Comparison of ENCODE assay signal across 8 cellular contexts in the genomic region with DNA sequence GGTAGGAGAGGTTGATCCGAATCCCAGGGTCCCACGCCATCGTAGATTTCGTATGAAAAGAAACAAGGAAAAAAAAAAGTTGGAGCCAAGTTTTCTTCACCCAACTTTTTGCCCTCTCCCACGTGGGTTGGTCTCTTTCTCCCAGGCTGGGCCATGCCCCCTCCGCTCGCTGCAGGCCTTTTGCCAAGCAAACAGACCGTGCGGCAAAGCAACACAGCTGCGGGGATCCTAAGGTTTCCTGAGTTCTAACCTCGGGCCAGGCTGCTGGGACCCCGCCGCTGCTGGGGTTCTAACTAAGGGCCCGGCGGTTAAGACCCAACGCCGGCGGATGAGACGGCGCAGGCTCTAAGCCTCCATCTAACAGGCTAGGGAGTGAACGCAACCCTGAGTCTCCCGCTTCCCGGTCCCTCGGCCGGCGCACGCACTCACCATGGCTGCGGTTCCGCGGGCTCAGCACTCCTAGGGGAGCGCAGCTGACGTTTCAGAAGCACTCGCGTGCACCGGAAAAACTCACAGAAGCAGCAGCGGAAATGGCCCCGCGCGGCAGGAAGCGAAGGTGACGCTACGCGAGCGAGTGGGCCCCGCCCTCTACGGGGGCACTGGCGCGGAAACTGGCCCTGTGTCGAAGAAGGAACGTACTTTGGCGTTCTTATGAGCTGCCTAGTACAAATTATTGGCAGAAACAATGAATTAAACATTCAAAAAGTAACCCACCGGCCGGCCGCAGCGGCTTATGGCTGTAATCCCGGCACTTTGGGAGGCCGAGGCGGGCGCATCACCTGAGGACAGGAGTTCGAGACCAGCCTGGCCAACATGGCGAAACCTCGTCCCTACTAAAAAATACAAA. TPM values are rescaled to one million over a fixed set of nuclear protein-coding genes. Genes with fewer than 3 reads are reported as not detected.
DNase-seq lines count a peak whose midpoint lies in the region; ATAC-seq and TF ChIP-seq lines count a peak whose summit lies in the region.

TSS of gene SNU13 (minus strand) at position 503 of the 847 bp plus-strand sequence. CDS start at position 432, 71 bp downstream.

- TF ChIP-seq CTCF in liver (IDR thresholded peaks at IDR 0.05; ENCODE audit: low read depth, low read length, missing input control), result peak; percentile 1

- H3K27me3 Mint-ChIP-seq in CD4-positive, CD25-positive, alpha-beta regulatory T cell, result no peaks in the 10 kb centered on the region

- peak within 1 kb of the TSS; percentile 99 for H3K27ac Mint-ChIP-seq in CD4-positive, CD25-positive, alpha-beta regulatory T cell

- TF ChIP-seq RAD21 in liver (IDR thresholded peaks at IDR 0.05), result no peak

- DNase-seq in CD4-positive, CD25-positive, alpha-beta regulatory T cell, result peak; percentile 91 to 96 (median 92)
- peak; percentile 13 for DNase-seq in NCI-H82 treated with DMSO at 0.1 percent for 48 hours (lab: John Stamatoyannopoulos, UW; ENCODE audit: unreplicated experiment)
- peak; percentile 93 to 94 for DNase-seq in activated CD4-positive, alpha-beta T cell treated with anti-CD3 and anti-CD28 coated beads, Interleukin-2, amount 50 U/mL, for 48 hours
- peak; percentile 92 to 96 for DNase-seq in dermis microvascular lymphatic vessel endothelial cell (ENCODE audit: low read depth in 2 of 2)
- DNase-seq in stimulated activated CD4-positive, alpha-beta T cell treated with anti-CD3 and anti-CD28 coated beads, Interleukin-4, amount 100 ng/mL, for 1 hour, result peak; percentile 91

- H3K4me3 ChIP-seq in CD4-positive, CD25-positive, alpha-beta regulatory T cell (ENCODE audit: low read depth, low read length), result peak within 1 kb of the TSS; percentile 94
- H3K4me3 ChIP-seq in liver (ENCODE audit: low read depth in 1 of 3, low read length in 3 of 3), result peak within 1 kb of the TSS; percentile 77 to 89 (median 83)

- peaks cover 3% of the 10 kb centered on the region for H3K36me3 ChIP-seq in CD4-positive, CD25-positive, alpha-beta regulatory T cell (ENCODE audit: control insufficient read depth, insufficient read depth, low read length)
- peaks cover 0 to 3% (median under 1%) of the 10 kb centered on the region in 4 donors for H3K36me3 ChIP-seq in liver (ENCODE audit: control insufficient read depth in 4 of 4, insufficient read depth in 3 of 4, low read depth in 1 of 4, low read length in 3 of 4)

- H3K4me1 ChIP-seq in CD4-positive, CD25-positive, alpha-beta regulatory T cell (ENCODE audit: control insufficient read depth, insufficient read depth, low read length, poor library complexity, severe bottlenecking), result peaks cover 21% of the 10 kb centered on the region
- peaks cover 1 to 13% (median 12%) of the 10 kb centered on the region in 4 donors for H3K4me1 ChIP-seq in liver (ENCODE audit: control insufficient read depth in 4 of 4, insufficient read depth in 4 of 4, low read length in 3 of 4)

- no peaks in the 10 kb centered on the region for H3K9me3 ChIP-seq in CD4-positive, CD25-positive, alpha-beta regulatory T cell (ENCODE audit: control insufficient read depth in 2 of 2, low read length in 2 of 2)
- no peaks in the 10 kb centered on the region for H3K9me3 ChIP-seq in liver (ENCODE audit: control insufficient read depth in 4 of 4, low read length in 3 of 4)

- peaks cover 9 to 42% (median 27%) of the 10 kb centered on the region in 4 donors for H3K4me1 Mint-ChIP-seq in CD4-positive, CD25-positive, alpha-beta regulatory T cell

- peak within 1 kb of the TSS; percentile 95 to 98 (median 97) for H3K4me3 Mint-ChIP-seq in CD4-positive, CD25-positive, alpha-beta regulatory T cell

- no peaks in the 10 kb centered on the region for H3K9me3 Mint-ChIP-seq in CD4-positive, CD25-positive, alpha-beta regulatory T cell

- no peaks in the 10 kb centered on the region for H3K36me3 Mint-ChIP-seq in CD4-positive, CD25-positive, alpha-beta regulatory T cell

- under 1% methylated on average over 62 of the region's 62 CpGs for WGBS in liver

- no peaks in the 10 kb centered on the region for H3K27me3 ChIP-seq in CD4-positive, CD25-positive, alpha-beta regulatory T cell (ENCODE audit: control insufficient read depth, insufficient read depth, low read length)
- no peaks in the 10 kb centered on the region for H3K27me3 ChIP-seq in liver (ENCODE audit: control insufficient read depth in 4 of 4, insufficient read depth in 4 of 4, low read length in 3 of 4)

- peak within 1 kb of the TSS; percentile 97 for H3K27ac ChIP-seq in CD4-positive, CD25-positive, alpha-beta regulatory T cell (ENCODE audit: insufficient read depth, low read length, poor library complexity, severe bottlenecking)
- H3K27ac ChIP-seq in liver (ENCODE audit: low read depth in 1 of 2, low read length in 2 of 2), result peak within 1 kb of the TSS; percentile 92 to 95

- peak within 1 kb of the TSS; percentile 64 to 93 for H3K9ac ChIP-seq in liver (ENCODE audit: low read depth in 1 of 2, low read length in 2 of 2)

- peak; percentile 96 to 97 for ATAC-seq in CD4-positive, CD25-positive, alpha-beta regulatory T cell (ENCODE audit: low read depth in 2 of 2)
- peak; percentile 83 for ATAC-seq in GM19395 (IDR thresholded peaks at IDR 0.05; ENCODE audit: unreplicated experiment)
- ATAC-seq in HG03571 (IDR thresholded peaks at IDR 0.05; ENCODE audit: unreplicated experiment), result peak; percentile 82

TF ChIP-seq in liver, 16 proteins besides CTCF, POLR2A, EP300 and RAD21:
- TF ChIP-seq EGR1 (IDR thresholded peaks at IDR 0.05; ENCODE audit: low read depth in 2 of 2), result peak in 1 of 2 donors; percentile 45
- TF ChIP-seq FOXA1 (IDR thresholded peaks at IDR 0.05), result no peak
- no peak for TF ChIP-seq HNF4A (conservative IDR thresholded peaks at IDR 0.05)
- TF ChIP-seq NR2F2 (IDR thresholded peaks at IDR 0.05), result no peak
- TF ChIP-seq TAF1 (conservative IDR thresholded peaks at IDR 0.05), result peak; percentile 43
- peak; percentile 93 for TF ChIP-seq YY1 (IDR thresholded peaks at IDR 0.05)
- TF ChIP-seq JUND (IDR thresholded peaks at IDR 0.05), result peak; percentile 9 to 40
- peak; percentile 88 for TF ChIP-seq MAX (IDR thresholded peaks at IDR 0.05)
- TF ChIP-seq, protein P1, sequence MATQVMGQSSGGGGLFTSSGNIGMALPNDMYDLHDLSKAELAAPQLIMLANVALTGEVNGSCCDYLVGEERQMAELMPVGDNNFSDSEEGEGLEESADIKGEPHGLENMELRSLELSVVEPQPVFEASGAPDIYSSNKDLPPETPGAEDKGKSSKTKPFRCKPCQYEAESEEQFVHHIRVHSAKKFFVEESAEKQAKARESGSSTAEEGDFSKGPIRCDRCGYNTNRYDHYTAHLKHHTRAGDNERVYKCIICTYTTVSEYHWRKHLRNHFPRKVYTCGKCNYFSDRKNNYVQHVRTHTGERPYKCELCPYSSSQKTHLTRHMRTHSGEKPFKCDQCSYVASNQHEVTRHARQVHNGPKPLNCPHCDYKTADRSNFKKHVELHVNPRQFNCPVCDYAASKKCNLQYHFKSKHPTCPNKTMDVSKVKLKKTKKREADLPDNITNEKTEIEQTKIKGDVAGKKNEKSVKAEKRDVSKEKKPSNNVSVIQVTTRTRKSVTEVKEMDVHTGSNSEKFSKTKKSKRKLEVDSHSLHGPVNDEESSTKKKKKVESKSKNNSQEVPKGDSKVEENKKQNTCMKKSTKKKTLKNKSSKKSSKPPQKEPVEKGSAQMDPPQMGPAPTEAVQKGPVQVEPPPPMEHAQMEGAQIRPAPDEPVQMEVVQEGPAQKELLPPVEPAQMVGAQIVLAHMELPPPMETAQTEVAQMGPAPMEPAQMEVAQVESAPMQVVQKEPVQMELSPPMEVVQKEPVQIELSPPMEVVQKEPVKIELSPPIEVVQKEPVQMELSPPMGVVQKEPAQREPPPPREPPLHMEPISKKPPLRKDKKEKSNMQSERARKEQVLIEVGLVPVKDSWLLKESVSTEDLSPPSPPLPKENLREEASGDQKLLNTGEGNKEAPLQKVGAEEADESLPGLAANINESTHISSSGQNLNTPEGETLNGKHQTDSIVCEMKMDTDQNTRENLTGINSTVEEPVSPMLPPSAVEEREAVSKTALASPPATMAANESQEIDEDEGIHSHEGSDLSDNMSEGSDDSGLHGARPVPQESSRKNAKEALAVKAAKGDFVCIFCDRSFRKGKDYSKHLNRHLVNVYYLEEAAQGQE (IDR thresholded peaks at IDR 0.05), result no peak
- TF ChIP-seq RXRA (IDR thresholded peaks at IDR 0.05), result peak; percentile 33 to 54
- TF ChIP-seq HNF4G (IDR thresholded peaks at IDR 0.05), result no peak
- TF ChIP-seq, protein P2, sequence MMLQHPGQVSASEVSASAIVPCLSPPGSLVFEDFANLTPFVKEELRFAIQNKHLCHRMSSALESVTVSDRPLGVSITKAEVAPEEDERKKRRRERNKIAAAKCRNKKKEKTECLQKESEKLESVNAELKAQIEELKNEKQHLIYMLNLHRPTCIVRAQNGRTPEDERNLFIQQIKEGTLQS (IDR thresholded peaks at IDR 0.05), result no peak
- peak; percentile 84 to 96 for TF ChIP-seq GABPA (IDR thresholded peaks at IDR 0.05 in 1 of 2, conservative IDR thresholded peaks at IDR 0.05 in 1 of 2)
- TF ChIP-seq FOXA2 (IDR thresholded peaks at IDR 0.05), result no peak
- TF ChIP-seq SP1 (IDR thresholded peaks at IDR 0.05), result peak; percentile 64
- peak; percentile 74 for TF ChIP-seq ZBTB33 (IDR thresholded peaks at IDR 0.05)

RNA-seq across cellular contexts. Expression of gene SNU13, which starts in this region (rescaled TPM):
- total RNA-seq in CD4-positive, CD25-positive, alpha-beta regulatory T cell, result 159 TPM
- polyA plus RNA-seq in CD4-positive, CD25-positive, alpha-beta regulatory T cell, result 100 to 1,000 TPM; 303 to 341 (median 316) TPM
- 67.3 and 89.5 TPM in 2 replicates for total RNA-seq in dermis microvascular lymphatic vessel endothelial cell
- 10 to 100 TPM; 22.3 to 35.3 TPM for total RNA-seq in liver
- 100 to 1,000 TPM in 1 of 2 donors, 10 to 100 TPM in 1; 52.6 to 104 TPM for polyA plus RNA-seq in liver

Comparison
In these comparisons a context has a peak if more than half of its experiments do, and no peak if none do; other contexts are left out.
1. Peak in every context shown above with its lines: DNase-seq, ATAC-seq, H3K4me3 ChIP-seq and H3K27ac ChIP-seq.
2. DNase-seq: peak in every context shown above with its lines; median percentile 94 in dermis microvascular lymphatic vessel endothelial cell; 94 in activated CD4-positive, alpha-beta T cell treated with anti-CD3 and anti-CD28 coated beads, Interleukin-2, amount 50 U/mL, for 48 hours; 92 in CD4-positive, CD25-positive, alpha-beta regulatory T cell; 91 in stimulated activated CD4-positive, alpha-beta T cell treated with anti-CD3 and anti-CD28 coated beads, Interleukin-4, amount 100 ng/mL, for 1 hour; 13 in NCI-H82 treated with DMSO at 0.1 percent for 48 hours.